In the genomic region with DNA sequence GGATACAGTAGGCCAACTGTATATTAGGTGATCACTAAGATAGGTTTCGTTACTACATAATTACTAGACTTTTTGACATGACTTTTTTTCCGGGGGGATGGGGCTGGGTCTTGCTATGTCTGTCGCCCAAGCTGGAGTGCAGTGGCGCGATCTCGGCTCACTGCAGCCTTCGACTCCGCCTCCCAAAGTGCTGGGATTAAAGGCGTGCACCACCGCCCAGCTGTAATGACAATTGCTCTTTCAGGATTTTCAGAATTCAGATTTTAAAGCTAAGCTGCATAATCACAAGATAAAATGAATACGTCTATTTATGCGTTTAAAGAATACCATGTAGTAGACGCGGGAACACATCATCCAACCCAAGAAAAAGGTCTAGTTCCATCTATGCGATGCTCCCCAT, we compare ENCODE assay signal across 8 cellular contexts. TPM values are rescaled to one million over a fixed set of nuclear protein-coding genes. Genes with fewer than 3 reads are reported as not detected.
DNase-seq lines count a peak whose midpoint lies in the region; ATAC-seq and TF ChIP-seq lines count a peak whose summit lies in the region.

No MANE protein-coding gene starts in this region.

- H2BK5ac ChIP-seq in mesenchymal stem cell (ENCODE audit: low read depth, low read length, poor library complexity, severe bottlenecking): no peak overlapping the region

- no peaks in the 10 kb centered on the region for H3K27me3 Mint-ChIP-seq in IgD-negative memory B cell
- peaks cover 19% of the 10 kb centered on the region for H3K27me3 Mint-ChIP-seq in brain

- DNase-seq in AG09309 (ENCODE audit: low read depth) (no peak), mesenchymal stem cell (peak; percentile 38), aorta (no peak), posterior vena cava (ENCODE audit: low spot score) (no peak)
- no peak for DNase-seq in activated effector memory CD4-positive, alpha-beta T cell treated with Interleukin-2 at 50 U/mL for 16 hours

- H3K4me3 Mint-ChIP-seq in IgD-negative memory B cell (peak overlapping the region; percentile 91 to 99 (median 97)), brain (peak overlapping the region; percentile 96 to 100 (median 98))

- no peaks in the 10 kb centered on the region for H3K9me3 ChIP-seq in mesenchymal stem cell (ENCODE audit: control insufficient read depth, low read length)
- no peaks in the 10 kb centered on the region for H3K9me3 ChIP-seq in aorta (ENCODE audit: control insufficient read depth, low read length)

- H3K27ac Mint-ChIP-seq in IgD-negative memory B cell (peak overlapping the region; percentile 98 to 100 (median 99)), brain (peak overlapping the region; percentile 99)

- H3K36me3 ChIP-seq in mesenchymal stem cell (ENCODE audit: control insufficient read depth in 1 of 2, insufficient read depth in 2 of 2, low read depth in 1 of 2, low read length in 2 of 2) (peaks cover 11 to 39% of the 10 kb centered on the region in 2 experiments), aorta (ENCODE audit: control insufficient read depth in 1 of 2, insufficient read depth in 2 of 2, low read length in 1 of 2) (no peaks in the 10 kb centered on the region)

- H3K4me2 ChIP-seq in mesenchymal stem cell (ENCODE audit: low read length, poor library complexity, severe bottlenecking): peak overlapping the region; percentile 94

- H3K27ac ChIP-seq in mesenchymal stem cell (ENCODE audit: low read length, poor library complexity, severe bottlenecking) (peak overlapping the region; percentile 52), aorta (ENCODE audit: low read depth in 1 of 2, low read length in 2 of 2) (peak overlapping the region in 1 of 2 donors; percentile 71)

- H3K23ac ChIP-seq in mesenchymal stem cell (ENCODE audit: low read length in 2 of 2): peak overlapping the region in 1 of 2 experiments; percentile 99

- H3K4me1 ChIP-seq in mesenchymal stem cell (ENCODE audit: control insufficient read depth, insufficient read depth, low read depth, low read length) (peaks cover 11% of the 10 kb centered on the region), aorta (ENCODE audit: control insufficient read depth in 1 of 2, insufficient read depth in 2 of 2, low read length in 2 of 2) (no peaks in the 10 kb centered on the region)

- H3K9ac ChIP-seq in mesenchymal stem cell (ENCODE audit: low read length): peak overlapping the region; percentile 97

- peaks cover 4% of the 10 kb centered on the region for H3K79me1 ChIP-seq in mesenchymal stem cell (replicated peaks; ENCODE audit: low read length, poor library complexity, severe bottlenecking)

- H3K4me3 ChIP-seq in AG09309 (ENCODE audit: control insufficient read depth, low read depth, low read length) (peak overlapping the region; percentile 54), mesenchymal stem cell (ENCODE audit: insufficient read depth in 1 of 2, low read depth in 1 of 2, low read length in 2 of 2) (peak overlapping the region; percentile 92 to 99), aorta (ENCODE audit: low read length in 2 of 2) (peak overlapping the region; percentile 48 to 62)

- no peak overlapping the region for H2AK5ac ChIP-seq in mesenchymal stem cell (ENCODE audit: low read length, severe bottlenecking)

- H3K18ac ChIP-seq in mesenchymal stem cell (ENCODE audit: low read depth in 1 of 2, low read length in 2 of 2): peak overlapping the region; percentile 82 to 99

- H3K4me1 Mint-ChIP-seq in IgD-negative memory B cell: peaks cover 51 to 56% (median 54%) of the 10 kb centered on the region in 3 donors
- H3K4me1 Mint-ChIP-seq in brain: peaks cover 71% of the 10 kb centered on the region

- H2BK120ac ChIP-seq in mesenchymal stem cell (ENCODE audit: low read depth, low read length): no peak overlapping the region

- peak overlapping the region; percentile 90 for H4K91ac ChIP-seq in mesenchymal stem cell (ENCODE audit: low read length)

- H3K4ac ChIP-seq in mesenchymal stem cell (ENCODE audit: low read depth in 1 of 2, low read length in 2 of 2): peak overlapping the region; percentile 80 to 89

- H2BK15ac ChIP-seq in mesenchymal stem cell (ENCODE audit: low read depth, poor library complexity, severe bottlenecking): peak overlapping the region; percentile 89

- peak overlapping the region in 1 of 2 experiments; percentile 92 for H2BK12ac ChIP-seq in mesenchymal stem cell (ENCODE audit: low read length in 2 of 2)

- intact Hi-C loops in aorta (cut with DNase I): loop anchor here in 1 of 2 donors (5.0 kb wide), 1 partner anchor 116 kb away; the partner anchor contains the start of gene LARP4B
- intact Hi-C loops in posterior vena cava (cut with DNase I): no loop called here

- H3K36me3 Mint-ChIP-seq in IgD-negative memory B cell (peaks cover 5% of the 10 kb centered on the region), brain (peaks cover 55% of the 10 kb centered on the region)

- no peak for ATAC-seq in aorta (ENCODE audit: low FRiP score)
- no peak for ATAC-seq in GM18517 (IDR thresholded peaks at IDR 0.05; ENCODE audit: unreplicated experiment)

- H3K9me3 Mint-ChIP-seq in IgD-negative memory B cell: no peaks in the 10 kb centered on the region
- H3K9me3 Mint-ChIP-seq in brain: peaks cover 0 to 11% (median 0%) of the 10 kb centered on the region in 5 experiments

- no peak overlapping the region for H2AFZ ChIP-seq in mesenchymal stem cell (ENCODE audit: low read depth, low read length)

- no peaks in the 10 kb centered on the region for H3K27me3 ChIP-seq in mesenchymal stem cell (ENCODE audit: control insufficient read depth in 1 of 2, insufficient read depth in 1 of 2, low read length in 2 of 2)
- H3K27me3 ChIP-seq in aorta (ENCODE audit: control insufficient read depth in 1 of 2, insufficient read depth in 2 of 2, low read length in 1 of 2): no peaks in the 10 kb centered on the region

- TF ChIP-seq CTCF in AG09309 (IDR thresholded peaks at IDR 0.05; ENCODE audit: control insufficient read depth, insufficient read depth, low read depth, low read length, missing control alignments) (no peak), brain (conservative IDR thresholded peaks at IDR 0.05) (no peak)

- no peak overlapping the region for H4K8ac ChIP-seq in mesenchymal stem cell (ENCODE audit: low read length)

- WGBS in mesenchymal stem cell: under 1% methylated on average over 15 of the region's 15 CpGs
- 5% methylated on average over 15 of the region's 15 CpGs for WGBS in aorta, 2 donors

- H3K14ac ChIP-seq in mesenchymal stem cell (ENCODE audit: low read length in 2 of 2): peak overlapping the region in 1 of 2 experiments; percentile 92

RNA-seq across cellular contexts. Expression of gene IDI1, which starts 1.0 kb away (rescaled TPM):
- 54.8 TPM for polyA plus RNA-seq in IgD-negative memory B cell
- polyA plus RNA-seq in brain (ENCODE audit: insufficient read depth, low read depth, low replicate concordance): 34.8 TPM
- polyA plus RNA-seq in mesenchymal stem cell (2013, experiment 1 of 2): 198 TPM
- polyA plus RNA-seq in mesenchymal stem cell (2013, experiment 2 of 2): 211 TPM
- total RNA-seq in aorta: 10 to 100 TPM; 28.6 to 39.3 TPM
- polyA plus RNA-seq in aorta: 10 to 100 TPM; 18.9 to 43.3 TPM
- 10 to 100 TPM; 24.1 to 26.5 TPM for total RNA-seq in posterior vena cava

RNA-seq across cellular contexts. Expression of gene WDR37, which starts 8.2 kb away (rescaled TPM):
- polyA plus RNA-seq in IgD-negative memory B cell: 14.7 TPM
- polyA plus RNA-seq in brain (ENCODE audit: insufficient read depth, low read depth, low replicate concordance): 7.2 TPM
- polyA plus RNA-seq in mesenchymal stem cell (2013, experiment 1 of 2): 18.0 TPM
- 17.1 TPM for polyA plus RNA-seq in mesenchymal stem cell (2013, experiment 2 of 2)
- total RNA-seq in aorta: 10 to 100 TPM; 20.3 to 25.9 TPM
- polyA plus RNA-seq in aorta: 1 to 10 TPM; 3.9 to 8.6 TPM
- total RNA-seq in posterior vena cava: 10 to 100 TPM; 16.6 to 16.9 TPM

RNA-seq across cellular contexts. Expression of gene IDI2, which starts 22.3 kb away (rescaled TPM):
- polyA plus RNA-seq in IgD-negative memory B cell (not detected), brain (ENCODE audit: insufficient read depth, low read depth, low replicate concordance) (not detected), aorta (under 1 TPM in 1 of 2 donors, not detected in 1; 0.10 TPM)
- not detected for polyA plus RNA-seq in mesenchymal stem cell (2013, experiment 1 of 2)
- not detected for polyA plus RNA-seq in mesenchymal stem cell (2013, experiment 2 of 2)
- total RNA-seq in aorta (not detected), posterior vena cava (not detected)

RNA-seq across cellular contexts. Expression of gene GTPBP4, which starts 59.7 kb away (rescaled TPM):
- polyA plus RNA-seq in IgD-negative memory B cell (20.7 TPM), brain (ENCODE audit: insufficient read depth, low read depth, low replicate concordance) (24.9 TPM), aorta (10 to 100 TPM; 21.6 to 24.7 TPM)
- 33.3 TPM for polyA plus RNA-seq in mesenchymal stem cell (2013, experiment 1 of 2)
- polyA plus RNA-seq in mesenchymal stem cell (2013, experiment 2 of 2): 29.9 TPM
- total RNA-seq in aorta (10 to 100 TPM; 29.2 to 46.9 TPM), posterior vena cava (10 to 100 TPM; 35.3 to 42.3 TPM)
